Comparison of ENCODE assay signal across 1 cellular context in the genomic region with DNA sequence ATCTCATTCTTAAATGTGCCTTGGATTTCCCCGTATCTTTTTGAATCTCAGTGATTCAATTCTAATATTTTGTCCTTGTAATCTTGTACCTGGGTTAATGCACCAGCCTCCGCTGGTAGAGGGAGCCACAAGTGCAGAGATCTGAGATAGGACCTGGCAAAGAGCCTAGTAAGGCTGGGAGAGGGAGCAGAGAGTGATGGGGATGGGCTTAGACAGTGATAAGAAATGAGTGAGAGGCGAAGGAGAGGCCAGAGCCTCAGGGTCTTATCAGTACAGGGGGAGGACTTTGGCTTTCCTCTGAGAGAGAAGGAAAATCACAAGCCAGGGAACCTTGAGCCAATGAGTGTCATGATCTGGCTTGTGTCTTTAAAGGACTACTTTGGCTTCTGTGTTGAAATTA.
TF ChIP-seq lines count a peak whose summit lies in the region.

No MANE protein-coding gene starts in this region.

TF ChIP-seq in HCT116, 20 proteins besides CTCF, POLR2A, EP300 and RAD21 (continued from another document):
- TF ChIP-seq, protein P1, sequence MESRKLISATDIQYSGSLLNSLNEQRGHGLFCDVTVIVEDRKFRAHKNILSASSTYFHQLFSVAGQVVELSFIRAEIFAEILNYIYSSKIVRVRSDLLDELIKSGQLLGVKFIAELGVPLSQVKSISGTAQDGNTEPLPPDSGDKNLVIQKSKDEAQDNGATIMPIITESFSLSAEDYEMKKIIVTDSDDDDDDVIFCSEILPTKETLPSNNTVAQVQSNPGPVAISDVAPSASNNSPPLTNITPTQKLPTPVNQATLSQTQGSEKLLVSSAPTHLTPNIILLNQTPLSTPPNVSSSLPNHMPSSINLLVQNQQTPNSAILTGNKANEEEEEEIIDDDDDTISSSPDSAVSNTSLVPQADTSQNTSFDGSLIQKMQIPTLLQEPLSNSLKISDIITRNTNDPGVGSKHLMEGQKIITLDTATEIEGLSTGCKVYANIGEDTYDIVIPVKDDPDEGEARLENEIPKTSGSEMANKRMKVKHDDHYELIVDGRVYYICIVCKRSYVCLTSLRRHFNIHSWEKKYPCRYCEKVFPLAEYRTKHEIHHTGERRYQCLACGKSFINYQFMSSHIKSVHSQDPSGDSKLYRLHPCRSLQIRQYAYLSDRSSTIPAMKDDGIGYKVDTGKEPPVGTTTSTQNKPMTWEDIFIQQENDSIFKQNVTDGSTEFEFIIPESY (IDR thresholded peaks at IDR 0.05; ENCODE audit: extremely low read depth, insufficient replicate concordance, low read length), result no peak
